In genomic region chr16:12089492-12090161, GRCh38 we compare ENCODE assay signal across 8 cellular contexts.
DNase-seq lines count a peak whose midpoint lies in the region; ATAC-seq lines count a peak whose summit lies in the region.

No MANE protein-coding gene starts in this region.

- no peaks in the 10 kb centered on the region for H3K27me3 Mint-ChIP-seq in activated CD4-positive, alpha-beta memory T cell treated with anti-CD3 and anti-CD28 coated beads for 36 hours
- H3K27me3 Mint-ChIP-seq in naive thymus-derived CD8-positive, alpha-beta T cell, result no peaks in the 10 kb centered on the region

- peak overlapping the region; percentile 57 for H3K27ac Mint-ChIP-seq in activated CD4-positive, alpha-beta memory T cell treated with anti-CD3 and anti-CD28 coated beads for 36 hours
- H3K27ac Mint-ChIP-seq in naive thymus-derived CD8-positive, alpha-beta T cell, result peak overlapping the region; percentile 93 to 100 (median 98)

- DNase-seq in GM03348 (ENCODE audit: low spot score) (peak; percentile 79), fibroblast of gingiva (ENCODE audit: low read depth) (peak; percentile 15), COLO829 (ENCODE audit: low spot score) (no peak), NCI-H2227 treated with DMSO at 0.1 percent for 48 hours (lab: John Stamatoyannopoulos, UW) (no peak)
- peak; percentile 64 for DNase-seq in activated CD4-positive, alpha-beta memory T cell treated with anti-CD3 and anti-CD28 coated beads for 36 hours
- DNase-seq in naive thymus-derived CD8-positive, alpha-beta T cell, result peak in 7 of 10 donors; percentile 14 to 74 (median 42)

- intact Hi-C loops in activated CD4-positive, alpha-beta memory T cell treated with anti-CD3 and anti-CD28 coated beads for 36 hours (cut with micrococcal nuclease), result loop anchor here (10.0 kb wide), 1 partner anchor 1125 kb away; no protein-coding TSS in a partner anchor

- POLR2A ChIA-PET in activated CD4-positive, alpha-beta memory T cell treated with anti-CD3 and anti-CD28 coated beads for 36 hours (lab: Charles Lee), result interaction anchor here (1.0 kb wide), 1 partner anchor 8 kb away, joined by 3 read pairs; no protein-coding TSS in a partner anchor
- POLR2A ChIA-PET in naive thymus-derived CD8-positive, alpha-beta T cell (lab: Charles Lee), result interaction anchor here (1.8 to 3.4 kb wide), 2 partner anchors 9 to 14 kb away, joined by 15 to 25 read pairs; no protein-coding TSS in a partner anchor

- H3K9me3 Mint-ChIP-seq in activated CD4-positive, alpha-beta memory T cell treated with anti-CD3 and anti-CD28 coated beads for 36 hours, result no peaks in the 10 kb centered on the region
- H3K9me3 Mint-ChIP-seq in naive thymus-derived CD8-positive, alpha-beta T cell, result no peaks in the 10 kb centered on the region

- no peaks in the 10 kb centered on the region for H3K36me3 Mint-ChIP-seq in activated CD4-positive, alpha-beta memory T cell treated with anti-CD3 and anti-CD28 coated beads for 36 hours
- peaks cover 0 to 5% (median 2%) of the 10 kb centered on the region in 3 donors for H3K36me3 Mint-ChIP-seq in naive thymus-derived CD8-positive, alpha-beta T cell

- peak; percentile 66 for ATAC-seq in HG03097 (IDR thresholded peaks at IDR 0.05; ENCODE audit: low FRiP score, unreplicated experiment)
- peak; percentile 86 to 87 for ATAC-seq in naive thymus-derived CD8-positive, alpha-beta T cell
- ATAC-seq in HG03442 (IDR thresholded peaks at IDR 0.05; ENCODE audit: unreplicated experiment), result no peak

- CTCF ChIA-PET in activated CD4-positive, alpha-beta memory T cell treated with anti-CD3 and anti-CD28 coated beads for 36 hours (lab: Charles Lee), result interaction anchor here (1.1 to 1.4 kb wide), 2 partner anchors 10 to 22 kb away, joined by 3 to 9 read pairs; no protein-coding TSS in a partner anchor

- peaks cover 23% of the 10 kb centered on the region for H3K4me1 Mint-ChIP-seq in activated CD4-positive, alpha-beta memory T cell treated with anti-CD3 and anti-CD28 coated beads for 36 hours (ENCODE audit: low read depth)
- H3K4me1 Mint-ChIP-seq in naive thymus-derived CD8-positive, alpha-beta T cell, result peaks cover 23 to 53% (median 48%) of the 10 kb centered on the region in 4 donors

- peak overlapping the region; percentile 56 for H3K4me3 Mint-ChIP-seq in activated CD4-positive, alpha-beta memory T cell treated with anti-CD3 and anti-CD28 coated beads for 36 hours
- peak overlapping the region; percentile 80 to 98 (median 90) for H3K4me3 Mint-ChIP-seq in naive thymus-derived CD8-positive, alpha-beta T cell

Comparison
In these comparisons a context has a peak if more than half of its experiments do, and no peak if none do; other contexts are left out.
1. DNase-seq: peak in GM03348 (single experiment), activated CD4-positive, alpha-beta memory T cell treated with anti-CD3 and anti-CD28 coated beads for 36 hours (single experiment), fibroblast of gingiva (single experiment) and naive thymus-derived CD8-positive, alpha-beta T cell (7 of 10); none in COLO829 (single experiment) and NCI-H2227 treated with DMSO at 0.1 percent for 48 hours (single experiment).